In genomic region chr7:23467731-23468720, GRCh38 we compare ENCODE assay signal across 8 cellular contexts. TPM values are rescaled to one million over a fixed set of nuclear protein-coding genes. Genes with fewer than 3 reads are reported as not detected.
DNase-seq lines count a peak whose midpoint lies in the region; ATAC-seq and TF ChIP-seq lines count a peak whose summit lies in the region.

No MANE protein-coding gene starts in this region.

- no peaks in the 10 kb centered on the region for H3K36me3 Mint-ChIP-seq in activated B cell treated with CpG ODN at 0.5 μM for 24 hours (ENCODE audit: low read depth)

- POLR2A ChIA-PET in activated B cell treated with CpG ODN at 0.5 μM for 24 hours (lab: Charles Lee) = interaction anchor here (1.0 to 1.7 kb wide), 6 partner anchors 9 to 169 kb away, joined by 3 to 5 read pairs (median 4); partner anchors contain the start of gene MALSU1

- H3K9me3 Mint-ChIP-seq in activated B cell treated with CpG ODN at 0.5 μM for 24 hours = no peaks in the 10 kb centered on the region

- CTCF ChIA-PET in activated B cell treated with CpG ODN at 0.5 μM for 24 hours (lab: Charles Lee) = interaction anchor here (0.7 to 1.0 kb wide), 2 partner anchors 94 to 122 kb away, joined by 3 read pairs; no protein-coding TSS in a partner anchor

- ATAC-seq in activated B cell treated with CpG ODN at 0.5 μM for 24 hours (ENCODE audit: low read depth) = no peak
- ATAC-seq in GM18511 (IDR thresholded peaks at IDR 0.05; ENCODE audit: unreplicated experiment) = no peak
- no peak for ATAC-seq in GM21526 (IDR thresholded peaks at IDR 0.05; ENCODE audit: low FRiP score, unreplicated experiment)

- peaks cover 45% of the 10 kb centered on the region for H3K4me1 Mint-ChIP-seq in activated B cell treated with CpG ODN at 0.5 μM for 24 hours

- H3K27ac Mint-ChIP-seq in activated B cell treated with CpG ODN at 0.5 μM for 24 hours = peak overlapping the region; percentile 68

- H3K4me3 ChIP-seq in foreskin fibroblast (ENCODE audit: low read depth in 1 of 2, low read length in 2 of 2) = peak overlapping the region; percentile 64 to 71

- H3K4me3 Mint-ChIP-seq in activated B cell treated with CpG ODN at 0.5 μM for 24 hours = peak overlapping the region; percentile 85

- no peak for TF ChIP-seq CTCF in activated B cell treated with CpG ODN at 0.5 μM for 24 hours (IDR thresholded peaks at IDR 0.05)
- no peak for TF ChIP-seq CTCF in foreskin fibroblast (IDR thresholded peaks at IDR 0.05; ENCODE audit: low read depth, low read length)

- peaks cover 48% of the 10 kb centered on the region for H3K27me3 Mint-ChIP-seq in activated B cell treated with CpG ODN at 0.5 μM for 24 hours

- DNase-seq in DMS153 treated with DMSO at 0.1 percent for 48 hours (lab: John Stamatoyannopoulos, UW; ENCODE audit: unreplicated experiment) = peak; percentile 28
- DNase-seq in DMS153 (lab: John Stamatoyannopoulos, UW) = no peak
- peak; percentile 39 for DNase-seq in HuH-7 (ENCODE audit: low spot score)
- DNase-seq in activated B cell treated with CpG ODN at 0.5 μM for 24 hours = peak; percentile 31
- peak; percentile 72 to 90 for DNase-seq in foreskin fibroblast
- DNase-seq in stimulated activated CD8-positive, alpha-beta memory T cell treated with anti-CD3 and anti-CD28 coated beads, Interleukin-15, amount 100 ng/mL, for 24 hours (ENCODE audit: low read depth) = peak; percentile 1

- intact Hi-C loops in activated B cell treated with CpG ODN at 0.5 μM for 24 hours (cut with micrococcal nuclease) = loop anchor here (2.0 kb wide), 1 partner anchor 191 kb away; no protein-coding TSS in a partner anchor

RNA-seq across cellular contexts. Expression of gene IGF2BP3, which starts 2.3 kb away (rescaled TPM):
- total RNA-seq in activated B cell treated with CpG ODN at 0.5 μM for 24 hours = 7.4 and 10.3 TPM in 2 replicates
